ENCODE assay signal across 1 cellular context in the genomic region with DNA sequence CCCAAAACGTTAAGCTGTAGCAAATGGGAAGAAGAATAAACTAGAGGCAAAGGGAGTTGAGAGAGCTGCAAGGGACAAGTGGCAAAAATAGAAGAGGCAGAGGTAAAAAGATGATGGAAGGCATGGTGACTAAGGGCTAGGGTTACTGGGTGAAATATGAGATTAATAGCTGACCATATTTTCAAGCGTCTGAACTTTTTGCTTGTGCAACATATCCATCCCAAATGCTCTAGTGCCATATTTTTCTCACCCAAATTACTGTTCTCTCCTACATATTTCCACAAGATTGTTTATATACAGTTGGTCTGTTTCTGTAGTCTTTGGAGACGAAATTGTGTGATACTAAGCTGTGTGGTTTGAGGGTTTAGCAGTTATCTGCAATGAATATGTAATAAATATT.
TF ChIP-seq lines count a peak whose summit lies in the region.

No MANE protein-coding gene starts in this region.

TF ChIP-seq in IMR-90, 13 proteins besides CTCF, POLR2A, EP300 and RAD21 (continued from another document):
- TF ChIP-seq, protein P1, sequence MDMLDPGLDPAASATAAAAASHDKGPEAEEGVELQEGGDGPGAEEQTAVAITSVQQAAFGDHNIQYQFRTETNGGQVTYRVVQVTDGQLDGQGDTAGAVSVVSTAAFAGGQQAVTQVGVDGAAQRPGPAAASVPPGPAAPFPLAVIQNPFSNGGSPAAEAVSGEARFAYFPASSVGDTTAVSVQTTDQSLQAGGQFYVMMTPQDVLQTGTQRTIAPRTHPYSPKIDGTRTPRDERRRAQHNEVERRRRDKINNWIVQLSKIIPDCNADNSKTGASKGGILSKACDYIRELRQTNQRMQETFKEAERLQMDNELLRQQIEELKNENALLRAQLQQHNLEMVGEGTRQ (IDR thresholded peaks at IDR 0.05; ENCODE audit: low read depth, low read length): no peak
- TF ChIP-seq NFE2L2 (IDR thresholded peaks at IDR 0.05; ENCODE audit: low read depth, low read length) (no peak), CEBPB (IDR thresholded peaks at IDR 0.05; ENCODE audit: low read depth, low read length) (no peak), CHD1 (IDR thresholded peaks at IDR 0.05; ENCODE audit: low read depth, low read length) (no peak), BHLHE40 (IDR thresholded peaks at IDR 0.05; ENCODE audit: low read depth, low read length) (no peak)
